ENCODE assay signal across 26 cellular contexts in genomic region chr19:41917676-41918075, GRCh38. TPM values are rescaled to one million over a fixed set of nuclear protein-coding genes. Genes with fewer than 3 reads are reported as not detected.
"Had no signal": no experiment of that assay in that cellular context is flagged by ENCODE, and none has a peak within 500 bp of the region (broad histone marks: within the 10 kb centered on the region; RNA-seq: fewer than 3 reads in every experiment).

No MANE protein-coding gene starts in this region.

- H3K9me3 ChIP-seq: adrenal gland, breast epithelium, Peyer's patch, SJSA1 had no signal

- DNase-seq: activated CD4-positive, alpha-beta T cell treated with anti-CD3 and anti-CD28 coated beads for 48 hours; activated CD4-positive, alpha-beta T cell treated with anti-CD3 and anti-CD28 coated beads, Interleukin-2, amount 50 U/mL, for 4 hours; activated CD4-positive, CD25-positive, alpha-beta regulatory T cell treated with anti-CD3 and anti-CD28 coated beads, Interleukin-2, amount 50 U/mL, for 72 hours; activated CD8-positive, alpha-beta memory T cell treated with anti-CD3 and anti-CD28 coated beads, Interleukin-2, amount 50 U/mL, for 48 hours; activated CD8-positive, alpha-beta T cell treated with anti-CD3 and anti-CD28 coated beads, Interleukin-2, amount 10 ng/mL, durations not matched to agents 7 days and 5 days; activated naive CD4-positive, alpha-beta T cell treated with anti-CD3 and anti-CD28 coated beads, Interleukin-2, amount 50 U/mL, for 16 hours; activated naive CD8-positive, alpha-beta T cell treated with anti-CD3 and anti-CD28 coated beads, Interleukin-2, amount 10 ng/mL, durations not matched to agents 7 days and 5 days; activated T-cell treated with anti-CD3 and anti-CD28 coated beads, Interleukin-2, amount 50 U/mL, for 1 hour; adrenal gland; anterior cingulate cortex; caudate nucleus; Karpas-422; MM.1S; NCI-H1105; NCI-H1436; NCI-H187 treated with DMSO at 0.1 percent for 48 hours; NCI-H2081 treated with DMSO at 0.1 percent for 48 hours; NCI-H526; NK-92 treated with Interleukin-12 subunit alpha and Interleukin-12 subunit beta, amount 100 ng/mL, for 24 hours; Peyer's patch; SHP77 had no signal

- H3K36me3 ChIP-seq: adrenal gland, breast epithelium, Peyer's patch, SJSA1 had no signal

- H3K27ac ChIP-seq: adrenal gland, breast epithelium, Peyer's patch, RWPE1, SJSA1 had no signal

- H3K4me3 ChIP-seq: adrenal gland, breast epithelium, K562, Peyer's patch, SJSA1 had no signal

- H3K4me1 ChIP-seq: adrenal gland had no signal

RNA-seq across cellular contexts. Expression of gene ERFL, which starts 10.6 kb away (rescaled TPM):
- total RNA-seq: adrenal gland, NCI-H460, SJSA1 had no signal

RNA-seq across cellular contexts. Expression of gene CD79A, which starts 40.6 kb away (rescaled TPM):
- total RNA-seq: NCI-H460 had no signal
